20 cellular contexts compared by ENCODE assay signal in genomic region chr12:120751389-120751788, GRCh38.
"Had no signal": no experiment of that assay in that cellular context is flagged by ENCODE, and none has a peak within 500 bp of the region (broad histone marks: within the 10 kb centered on the region; RNA-seq: fewer than 3 reads in every experiment).

No MANE protein-coding gene starts in this region.

- H3K36me3 Mint-ChIP-seq: activated CD4-positive, alpha-beta memory T cell treated with anti-CD3 and anti-CD28 coated beads for 36 hours; activated naive CD8-positive, alpha-beta T cell treated with anti-CD3 and anti-CD28 coated beads for 36 hours had no signal

- ATAC-seq: activated CD4-positive, alpha-beta T cell treated with anti-CD3 and anti-CD28 coated beads for 36 hours; effector memory CD8-positive, alpha-beta T cell; left lung; mucosa of descending colon; naive thymus-derived CD8-positive, alpha-beta T cell; WTC11 had no signal

- FAIRE-seq: kidney had no signal

- H3K27me3 ChIP-seq: left lung had no signal

- H3K4me1 ChIP-seq: left lung had no signal

- H3K4me1 Mint-ChIP-seq: WTC11 had no signal

- H3K27me3 Mint-ChIP-seq: activated CD4-positive, alpha-beta memory T cell treated with anti-CD3 and anti-CD28 coated beads for 36 hours; activated CD4-positive, alpha-beta T cell treated with anti-CD3 and anti-CD28 coated beads for 36 hours had no signal

- H3K4me3 Mint-ChIP-seq: activated CD4-positive, alpha-beta memory T cell treated with anti-CD3 and anti-CD28 coated beads for 36 hours; activated CD4-positive, alpha-beta T cell treated with anti-CD3 and anti-CD28 coated beads for 36 hours; activated naive CD8-positive, alpha-beta T cell treated with anti-CD3 and anti-CD28 coated beads for 36 hours; effector memory CD8-positive, alpha-beta T cell; naive thymus-derived CD8-positive, alpha-beta T cell; WTC11 had no signal

- H3K27ac ChIP-seq: epithelial cell of prostate, left lung had no signal

- H3K27ac Mint-ChIP-seq: activated CD4-positive, alpha-beta memory T cell treated with anti-CD3 and anti-CD28 coated beads for 36 hours; activated CD4-positive, alpha-beta T cell treated with anti-CD3 and anti-CD28 coated beads for 36 hours; activated naive CD8-positive, alpha-beta T cell treated with anti-CD3 and anti-CD28 coated beads for 36 hours; effector memory CD8-positive, alpha-beta T cell; naive thymus-derived CD8-positive, alpha-beta T cell; WTC11 had no signal

- H3K4me3 ChIP-seq: left lung, mucosa of descending colon had no signal

- H3K36me3 ChIP-seq: left lung had no signal

- DNase-seq: activated naive CD4-positive, alpha-beta T cell; activated naive CD8-positive, alpha-beta T cell treated with anti-CD3 and anti-CD28 coated beads for 36 hours; amniotic stem cell; effector memory CD8-positive, alpha-beta T cell; foreskin fibroblast; hypothalamus; kidney; mucosa of descending colon; naive thymus-derived CD8-positive, alpha-beta T cell; nucleus accumbens; retina; stimulated activated CD4-positive, alpha-beta T cell treated with anti-CD3 and anti-CD28 coated beads, Interleukin-12 subunit alpha, Interleukin-12 subunit beta, amount 100 ng/mL, for 4 hours; stimulated activated CD4-positive, alpha-beta T cell treated with anti-CD3 and anti-CD28 coated beads, Interleukin-1b, Interleukin-23, amount 100 ng/mL, for 48 hours; stimulated activated CD8-positive, alpha-beta memory T cell treated with anti-CD3 and anti-CD28 coated beads, Interleukin-4, amount 100 ng/mL, for 48 hours; stimulated activated naive CD4-positive, alpha-beta T cell had no signal
